In the genomic region with DNA sequence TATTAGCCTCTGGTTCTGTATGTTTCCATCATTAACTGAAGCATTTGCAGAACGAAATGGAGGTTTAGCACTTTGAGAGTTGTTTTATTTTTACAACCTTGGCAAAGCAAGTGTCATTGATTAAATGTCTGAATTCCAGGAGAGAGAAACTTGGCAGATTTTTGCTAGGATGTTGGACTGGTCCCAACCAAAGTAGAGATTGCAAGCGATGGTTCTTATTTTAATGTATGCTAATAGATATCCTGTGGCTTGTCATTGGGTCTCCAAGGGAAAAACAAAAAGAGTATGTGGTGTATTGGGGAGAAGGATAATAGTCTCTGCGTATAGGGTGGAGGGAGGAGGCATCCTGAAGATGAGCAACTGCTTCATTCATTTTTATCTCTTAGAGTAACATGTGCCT, we compare ENCODE assay signal across 2 cellular contexts.
TF ChIP-seq lines count a peak whose summit lies in the region.

No MANE protein-coding gene starts in this region.

TF ChIP-seq in SK-N-SH treated with all-trans-retinoic acid at 6 μM for 48 hours, 23 proteins besides CTCF, POLR2A, EP300 and RAD21 (continued from another document):
- TF ChIP-seq, protein P1, sequence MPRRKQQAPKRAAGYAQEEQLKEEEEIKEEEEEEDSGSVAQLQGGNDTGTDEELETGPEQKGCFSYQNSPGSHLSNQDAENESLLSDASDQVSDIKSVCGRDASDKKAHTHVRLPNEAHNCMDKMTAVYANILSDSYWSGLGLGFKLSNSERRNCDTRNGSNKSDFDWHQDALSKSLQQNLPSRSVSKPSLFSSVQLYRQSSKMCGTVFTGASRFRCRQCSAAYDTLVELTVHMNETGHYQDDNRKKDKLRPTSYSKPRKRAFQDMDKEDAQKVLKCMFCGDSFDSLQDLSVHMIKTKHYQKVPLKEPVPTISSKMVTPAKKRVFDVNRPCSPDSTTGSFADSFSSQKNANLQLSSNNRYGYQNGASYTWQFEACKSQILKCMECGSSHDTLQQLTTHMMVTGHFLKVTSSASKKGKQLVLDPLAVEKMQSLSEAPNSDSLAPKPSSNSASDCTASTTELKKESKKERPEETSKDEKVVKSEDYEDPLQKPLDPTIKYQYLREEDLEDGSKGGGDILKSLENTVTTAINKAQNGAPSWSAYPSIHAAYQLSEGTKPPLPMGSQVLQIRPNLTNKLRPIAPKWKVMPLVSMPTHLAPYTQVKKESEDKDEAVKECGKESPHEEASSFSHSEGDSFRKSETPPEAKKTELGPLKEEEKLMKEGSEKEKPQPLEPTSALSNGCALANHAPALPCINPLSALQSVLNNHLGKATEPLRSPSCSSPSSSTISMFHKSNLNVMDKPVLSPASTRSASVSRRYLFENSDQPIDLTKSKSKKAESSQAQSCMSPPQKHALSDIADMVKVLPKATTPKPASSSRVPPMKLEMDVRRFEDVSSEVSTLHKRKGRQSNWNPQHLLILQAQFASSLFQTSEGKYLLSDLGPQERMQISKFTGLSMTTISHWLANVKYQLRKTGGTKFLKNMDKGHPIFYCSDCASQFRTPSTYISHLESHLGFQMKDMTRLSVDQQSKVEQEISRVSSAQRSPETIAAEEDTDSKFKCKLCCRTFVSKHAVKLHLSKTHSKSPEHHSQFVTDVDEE (CRISPR knock-in tag; IDR thresholded peaks at IDR 0.05): no peak
- TF ChIP-seq ESRRG (CRISPR knock-in tag; IDR thresholded peaks at IDR 0.05): no peak
- no peak for TF ChIP-seq ARNTL (CRISPR knock-in tag; IDR thresholded peaks at IDR 0.05; ENCODE audit: borderline replicate concordance, low read depth)
- TF ChIP-seq TOX (CRISPR knock-in tag; IDR thresholded peaks at IDR 0.05; ENCODE audit: borderline replicate concordance): no peak
- no peak for TF ChIP-seq ZFP3 (CRISPR knock-in tag; IDR thresholded peaks at IDR 0.05)
- TF ChIP-seq ZNF70 (CRISPR knock-in tag; IDR thresholded peaks at IDR 0.05): no peak
- TF ChIP-seq ZC3H10 (CRISPR knock-in tag; IDR thresholded peaks at IDR 0.05): no peak
- no peak for TF ChIP-seq GLIS3 (CRISPR knock-in tag; IDR thresholded peaks at IDR 0.05)
- no peak for TF ChIP-seq OSR1 (CRISPR knock-in tag; IDR thresholded peaks at IDR 0.05)

TF ChIP-seq in SK-N-SH, 30 proteins besides CTCF, POLR2A, EP300 and RAD21 (continued from another document):
- TF ChIP-seq, protein P2, sequence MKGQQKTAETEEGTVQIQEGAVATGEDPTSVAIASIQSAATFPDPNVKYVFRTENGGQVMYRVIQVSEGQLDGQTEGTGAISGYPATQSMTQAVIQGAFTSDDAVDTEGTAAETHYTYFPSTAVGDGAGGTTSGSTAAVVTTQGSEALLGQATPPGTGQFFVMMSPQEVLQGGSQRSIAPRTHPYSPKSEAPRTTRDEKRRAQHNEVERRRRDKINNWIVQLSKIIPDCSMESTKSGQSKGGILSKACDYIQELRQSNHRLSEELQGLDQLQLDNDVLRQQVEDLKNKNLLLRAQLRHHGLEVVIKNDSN (IDR thresholded peaks at IDR 0.05; ENCODE audit: borderline replicate concordance, low read depth): no peak
